Comparison of ENCODE assay signal across 24 cellular contexts in the genomic region with DNA sequence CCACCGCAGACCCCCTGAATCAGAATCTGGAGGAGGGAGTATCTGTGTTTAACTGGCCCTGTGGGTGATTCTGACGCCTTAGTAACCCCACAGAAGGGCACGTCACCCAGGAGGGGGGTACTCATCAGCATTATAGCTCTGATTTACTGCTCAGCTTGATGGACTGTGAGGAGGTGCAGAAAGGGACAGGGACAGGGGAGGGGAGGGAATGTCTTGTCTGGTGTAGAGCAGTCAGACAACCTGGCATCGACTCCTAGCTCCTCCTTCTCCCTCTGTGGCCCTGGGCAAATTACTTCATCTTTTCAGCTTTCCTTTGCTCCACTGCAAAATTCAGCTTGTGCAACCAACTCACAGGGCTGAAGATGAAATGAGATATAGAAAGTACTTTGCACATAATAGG. TPM values are rescaled to one million over a fixed set of nuclear protein-coding genes. Genes with fewer than 3 reads are reported as not detected.
DNase-seq lines count a peak whose midpoint lies in the region; ATAC-seq and TF ChIP-seq lines count a peak whose summit lies in the region.
"Had no signal": no experiment of that assay in that cellular context is flagged by ENCODE, and none has a peak within 500 bp of the region (broad histone marks: within the 10 kb centered on the region; RNA-seq: fewer than 3 reads in every experiment).

No MANE protein-coding gene starts in this region.

- DNase-seq in NCI-H146 (lab: John Stamatoyannopoulos, UW), result peak; percentile 25
- DNase-seq in breast epithelium (ENCODE audit: low spot score in 2 of 2), result peak in 1 of 2 donors; percentile 51
- DNase-seq in activated CD4-positive, alpha-beta T cell treated with anti-CD3 and anti-CD28 coated beads for 48 hours, result no peak
- no peak for DNase-seq in activated T-cell treated with anti-CD3 and anti-CD28 coated beads, Interleukin-2, amount 50 U/mL, for 4 hours
- DNase-seq in activated CD8-positive, alpha-beta T cell treated with anti-CD3 and anti-CD28 coated beads for 36 hours, result no peak
- DNase-seq: activated gamma-delta T cell; CD4-positive, alpha-beta memory T cell; DMS153; dorsolateral prefrontal cortex; left cardiac atrium; midbrain; NCI-H1694; NCI-H2227 treated with DMSO at 0.1 percent for 48 hours; posterior cingulate gyrus; small intestine; stimulated activated CD4-positive, alpha-beta T cell treated with anti-CD3 and anti-CD28 coated beads, Interleukin-2, amount 100 ng/mL, for 48 hours; T-helper 17 cell; transverse colon had no signal

- intact Hi-C loops in breast epithelium (cut with DNase I; ENCODE audit: low total_unique reads), result no loop called here
- intact Hi-C loops in activated CD8-positive, alpha-beta T cell treated with anti-CD3 and anti-CD28 coated beads for 36 hours (cut with micrococcal nuclease), result no loop called here

- no peaks in the 10 kb centered on the region for H3K36me3 Mint-ChIP-seq in activated T-cell treated with anti-CD3 and anti-CD28 coated beads, Interleukin-2, amount 50 U/mL, for 4 hours (ENCODE audit: insufficient read depth)
- no peaks in the 10 kb centered on the region for H3K36me3 Mint-ChIP-seq in activated CD8-positive, alpha-beta T cell treated with anti-CD3 and anti-CD28 coated beads for 36 hours (ENCODE audit: low read depth)
- H3K36me3 Mint-ChIP-seq: CD4-positive, alpha-beta memory T cell had no signal

- TF ChIP-seq POLR2A in breast epithelium (IDR thresholded peaks at IDR 0.05), result no peak

- POLR2A ChIA-PET in activated CD8-positive, alpha-beta T cell treated with anti-CD3 and anti-CD28 coated beads for 36 hours (lab: Charles Lee), result no interaction called here

- H3K36me3 ChIP-seq in breast epithelium (no peaks in the 10 kb centered on the region), subcutaneous abdominal adipose tissue (ENCODE audit: control insufficient read depth in 5 of 5, insufficient read depth in 5 of 5, low read length in 5 of 5) (no peaks in the 10 kb centered on the region)
- H3K36me3 ChIP-seq: gastroesophageal sphincter, transverse colon had no signal

- no peaks in the 10 kb centered on the region for H3K9me3 Mint-ChIP-seq in activated T-cell treated with anti-CD3 and anti-CD28 coated beads, Interleukin-2, amount 50 U/mL, for 4 hours
- no peaks in the 10 kb centered on the region for H3K9me3 Mint-ChIP-seq in activated CD8-positive, alpha-beta T cell treated with anti-CD3 and anti-CD28 coated beads for 36 hours
- H3K9me3 Mint-ChIP-seq: CD4-positive, alpha-beta memory T cell; nephron progenitor cell; stimulated activated naive CD8-positive, alpha-beta T cell treated with anti-CD3 and anti-CD28 coated beads, Interleukin-15, Interleukin-2, amounts not matched to agents 100 ng/mL and 50 ng/mL, for 24 hours had no signal

- H3K4me1 ChIP-seq in breast epithelium (peaks cover 0 to 9% of the 10 kb centered on the region in 2 donors), subcutaneous abdominal adipose tissue (ENCODE audit: control insufficient read depth in 5 of 5, insufficient read depth in 5 of 5, low read length in 5 of 5) (peaks cover 13 to 40% (median 31%) of the 10 kb centered on the region in 5 donors)
- H3K4me1 ChIP-seq: gastroesophageal sphincter had no signal

- H3K4me3 Mint-ChIP-seq in activated T-cell treated with anti-CD3 and anti-CD28 coated beads, Interleukin-2, amount 50 U/mL, for 4 hours, result no peak overlapping the region
- H3K4me3 Mint-ChIP-seq in activated CD8-positive, alpha-beta T cell treated with anti-CD3 and anti-CD28 coated beads for 36 hours, result no peak overlapping the region
- H3K4me3 Mint-ChIP-seq: CD4-positive, alpha-beta memory T cell; stimulated activated naive CD8-positive, alpha-beta T cell treated with anti-CD3 and anti-CD28 coated beads, Interleukin-15, Interleukin-2, amounts not matched to agents 100 ng/mL and 50 ng/mL, for 24 hours; T-helper 17 cell had no signal

- H3K27me3 ChIP-seq in breast epithelium (no peaks in the 10 kb centered on the region), subcutaneous abdominal adipose tissue (ENCODE audit: control insufficient read depth in 5 of 5, insufficient read depth in 4 of 5, low read length in 5 of 5) (no peaks in the 10 kb centered on the region)

- H3K4me3 ChIP-seq in breast epithelium (no peak overlapping the region), iPS-18c (ENCODE audit: insufficient read depth, low read depth, low read length) (0 out of 2 replicates have a peak overlapping the region, but pooled peaks have one; percentile 6), subcutaneous abdominal adipose tissue (ENCODE audit: low read depth in 1 of 5, low read length in 5 of 5) (peak overlapping the region in 1 of 5 donors; percentile 8)
- H3K4me3 ChIP-seq: dorsolateral prefrontal cortex, gastroesophageal sphincter, transverse colon had no signal

- H3K9me3 ChIP-seq in breast epithelium (no peaks in the 10 kb centered on the region), iPS-18c (ENCODE audit: control insufficient read depth, insufficient read depth, low read length) (no peaks in the 10 kb centered on the region), subcutaneous abdominal adipose tissue (ENCODE audit: control insufficient read depth in 5 of 5, low read length in 5 of 5) (no peaks in the 10 kb centered on the region)
- H3K9me3 ChIP-seq: gastroesophageal sphincter, transverse colon had no signal

- H3K27ac Mint-ChIP-seq in activated CD8-positive, alpha-beta T cell treated with anti-CD3 and anti-CD28 coated beads for 36 hours, result no peak overlapping the region
- H3K27ac Mint-ChIP-seq: CD4-positive, alpha-beta memory T cell; nephron progenitor cell; stimulated activated naive CD8-positive, alpha-beta T cell treated with anti-CD3 and anti-CD28 coated beads, Interleukin-15, Interleukin-2, amounts not matched to agents 100 ng/mL and 50 ng/mL, for 24 hours; T-helper 17 cell had no signal

- CTCF ChIA-PET in activated CD8-positive, alpha-beta T cell treated with anti-CD3 and anti-CD28 coated beads for 36 hours (lab: Charles Lee), result no interaction called here

- H3K27ac ChIP-seq in breast epithelium (peak overlapping the region; percentile 55), subcutaneous abdominal adipose tissue (ENCODE audit: low read depth, low read length) (peak overlapping the region; percentile 78)
- H3K27ac ChIP-seq: dorsolateral prefrontal cortex, gastroesophageal sphincter, transverse colon had no signal

- H3K27me3 Mint-ChIP-seq in activated T-cell treated with anti-CD3 and anti-CD28 coated beads, Interleukin-2, amount 50 U/mL, for 4 hours (ENCODE audit: low read depth), result peaks cover 24% of the 10 kb centered on the region
- peaks cover 18% of the 10 kb centered on the region for H3K27me3 Mint-ChIP-seq in activated CD8-positive, alpha-beta T cell treated with anti-CD3 and anti-CD28 coated beads for 36 hours

- TF ChIP-seq CTCF in breast epithelium (IDR thresholded peaks at IDR 0.05), result no peak
- no peak for TF ChIP-seq CTCF in activated CD8-positive, alpha-beta T cell treated with anti-CD3 and anti-CD28 coated beads for 36 hours (IDR thresholded peaks at IDR 0.05)

- peak overlapping the region in 1 of 5 donors; percentile 31 for H3K9ac ChIP-seq in subcutaneous abdominal adipose tissue (ENCODE audit: low read length in 5 of 5)

- peaks cover 13% of the 10 kb centered on the region for H3K4me1 Mint-ChIP-seq in activated T-cell treated with anti-CD3 and anti-CD28 coated beads, Interleukin-2, amount 50 U/mL, for 4 hours (ENCODE audit: low read depth)
- peaks cover 14% of the 10 kb centered on the region for H3K4me1 Mint-ChIP-seq in activated CD8-positive, alpha-beta T cell treated with anti-CD3 and anti-CD28 coated beads for 36 hours (ENCODE audit: low read depth)

- ATAC-seq in activated T-cell treated with anti-CD3 and anti-CD28 coated beads, Interleukin-2, amount 50 U/mL, for 4 hours, result no peak
- ATAC-seq in activated CD8-positive, alpha-beta T cell treated with anti-CD3 and anti-CD28 coated beads for 36 hours, result no peak
- ATAC-seq: gastroesophageal sphincter, HepG2, T-helper 17 cell had no signal

RNA-seq across cellular contexts. Expression of gene GLCE, which starts 42.3 kb away (rescaled TPM):
- total RNA-seq in breast epithelium, result 10 to 100 TPM; 15.0 to 52.2 (median 28.8) TPM
- total RNA-seq in activated T-cell treated with anti-CD3 and anti-CD28 coated beads, Interleukin-2, amount 50 U/mL, for 4 hours, result 1 to 10 TPM; 3.8 to 5.4 (median 4.8) TPM
- total RNA-seq in activated CD8-positive, alpha-beta T cell treated with anti-CD3 and anti-CD28 coated beads for 36 hours, result 1 to 10 TPM; 2.8 to 4.3 TPM
